15 cellular contexts compared by ENCODE assay signal in the genomic region with DNA sequence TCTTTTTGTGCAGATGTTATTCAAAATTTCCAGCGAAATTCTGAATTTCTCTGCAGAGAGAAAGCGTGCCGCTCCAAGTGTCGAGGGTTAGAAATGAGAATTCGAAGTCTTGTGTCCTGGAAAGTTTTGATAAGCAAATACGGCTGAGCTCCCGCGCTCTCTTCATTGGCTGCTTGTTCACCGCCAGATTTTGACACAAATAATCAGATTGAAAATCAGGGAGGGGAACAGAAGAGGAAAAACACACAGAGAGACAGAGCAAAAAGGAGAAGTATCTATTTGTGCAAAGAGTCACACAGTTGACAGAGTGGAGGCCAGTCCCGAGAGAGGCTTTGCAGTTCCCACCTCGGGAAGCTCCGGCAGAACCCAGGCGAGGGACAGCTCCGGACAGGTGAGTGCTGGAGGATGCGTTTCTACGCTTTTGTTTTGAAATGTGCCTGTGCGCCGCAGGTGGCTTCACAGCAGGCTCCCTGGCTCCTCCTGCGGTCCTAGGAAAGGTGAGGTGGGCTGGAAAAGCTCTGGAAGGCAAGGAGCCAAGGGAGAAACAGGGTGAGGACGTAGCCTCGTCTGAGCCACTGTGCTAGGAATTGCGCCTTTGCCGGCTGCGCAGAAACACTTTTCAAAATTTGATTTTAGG. TPM values are rescaled to one million over a fixed set of nuclear protein-coding genes. Genes with fewer than 3 reads are reported as not detected.
A peak's percentile ranks its signal among the peaks of the same experiment; 100 is the strongest.
DNase-seq lines count a peak whose midpoint lies in the region; ATAC-seq and TF ChIP-seq lines count a peak whose summit lies in the region.
"Had no signal": no experiment of that assay in that cellular context is flagged by ENCODE, and none has a peak within 500 bp of the region (broad histone marks: within the 10 kb centered on the region; RNA-seq: fewer than 3 reads in every experiment).

TSS of gene GFI1B (plus strand) at position 244 of the 637 bp plus-strand sequence. CDS start 7,985 bp downstream, outside the sequence.

- H2AFZ ChIP-seq in GM23338 (0 out of 2 replicates have a peak within 1 kb of the TSS, but pooled peaks have one; percentile 64), OCI-LY3 (ENCODE audit: low read depth, low read length) (0 out of 2 replicates have a peak within 1 kb of the TSS, but pooled peaks have one; percentile 40)

- peaks cover 15% of the 10 kb centered on the region for H3K4me1 Mint-ChIP-seq in GM23338
- peaks cover 2% of the 10 kb centered on the region for H3K4me1 Mint-ChIP-seq in activated CD8-positive, alpha-beta T cell treated with anti-CD3 and anti-CD28 coated beads for 36 hours (ENCODE audit: low read depth)

- no peaks in the 10 kb centered on the region; the same call in 2 of the 3 replicates for H3K9me3 Mint-ChIP-seq in GM23338
- H3K9me3 Mint-ChIP-seq in activated CD8-positive, alpha-beta T cell treated with anti-CD3 and anti-CD28 coated beads for 36 hours: no peaks in the 10 kb centered on the region

- H3K9me3 ChIP-seq in OCI-LY3 (ENCODE audit: insufficient read depth, low read length) (no peaks in the 10 kb centered on the region), colonic mucosa (no peaks in the 10 kb centered on the region)
- H3K9me3 ChIP-seq: gastroesophageal sphincter, right atrium auricular region, tibial artery had no signal

- H3F3A ChIP-seq in GM23338 (replicated peaks; ENCODE audit: low read depth): no peaks in the 10 kb centered on the region

- H3K36me3 Mint-ChIP-seq in GM23338 (ENCODE audit: low read depth): no peaks in the 10 kb centered on the region
- H3K36me3 Mint-ChIP-seq in activated CD8-positive, alpha-beta T cell treated with anti-CD3 and anti-CD28 coated beads for 36 hours (ENCODE audit: low read depth): no peaks in the 10 kb centered on the region

- no peaks in the 10 kb centered on the region for H3K9me2 ChIP-seq in GM23338 (ENCODE audit: insufficient read depth)

- peaks cover 18% of the 10 kb centered on the region for H3K27me3 ChIP-seq in GM23338 (ENCODE audit: insufficient read depth)
- H3K27me3 ChIP-seq in OCI-LY3 (ENCODE audit: low read depth, low read length): peaks cover 37% of the 10 kb centered on the region
- H3K27me3 ChIP-seq in colonic mucosa: peaks cover 20% of the 10 kb centered on the region

- ATAC-seq in GM23338: peak; percentile 79
- no peak for ATAC-seq in activated CD8-positive, alpha-beta T cell treated with anti-CD3 and anti-CD28 coated beads for 36 hours
- ATAC-seq in HG02678 (IDR thresholded peaks at IDR 0.05; ENCODE audit: unreplicated experiment): no peak

- intact Hi-C loops in activated CD8-positive, alpha-beta T cell treated with anti-CD3 and anti-CD28 coated beads for 36 hours (cut with micrococcal nuclease): no loop called here
- intact Hi-C loops in colonic mucosa (cut with DNase I): loop anchor here (10.0 kb wide), 2 partner anchors 174 to 474 kb away; no protein-coding TSS in a partner anchor

- H3K36me3 ChIP-seq in GM23338 (ENCODE audit: insufficient read depth) (no peaks in the 10 kb centered on the region), OCI-LY3 (replicated peaks; ENCODE audit: low read depth, low read length) (no peaks in the 10 kb centered on the region), colonic mucosa (no peaks in the 10 kb centered on the region)
- H3K36me3 ChIP-seq: gastroesophageal sphincter, right atrium auricular region, tibial artery had no signal

- peak within 1 kb of the TSS; percentile 80 for H3K4me2 ChIP-seq in GM23338
- peak within 1 kb of the TSS; percentile 76 for H3K4me2 ChIP-seq in OCI-LY3 (ENCODE audit: low read length)

- CTCF ChIA-PET in activated CD8-positive, alpha-beta T cell treated with anti-CD3 and anti-CD28 coated beads for 36 hours (lab: Charles Lee): interaction anchor here (0.9 to 2.1 kb wide), 15 partner anchors 9 to 166 kb away, joined by 3 to 10 read pairs (median 4); partner anchors contain the start of gene TSC1

- peak within 1 kb of the TSS; percentile 61 for H3K4me3 Mint-ChIP-seq in GM23338
- H3K4me3 Mint-ChIP-seq in activated CD8-positive, alpha-beta T cell treated with anti-CD3 and anti-CD28 coated beads for 36 hours: no peak within 1 kb of the TSS

- DNase-seq in AML-193 (lab: John Stamatoyannopoulos, UW): peak; percentile 7 to 15
- DNase-seq in GM23338 (ENCODE audit: low spot score): peak; percentile 75
- peak; percentile 48 for DNase-seq in left kidney (ENCODE audit: low read depth, low spot score)
- DNase-seq in activated CD4-positive, alpha-beta T cell treated with anti-CD3 and anti-CD28 coated beads, Interleukin-2, amount 50 U/mL, for 4 hours: no peak
- no peak for DNase-seq in activated CD8-positive, alpha-beta T cell treated with anti-CD3 and anti-CD28 coated beads for 36 hours
- DNase-seq in colonic mucosa: no peak
- DNase-seq: dorsolateral prefrontal cortex, NCI-H226, tibial artery had no signal

- POLR2A ChIA-PET in activated CD8-positive, alpha-beta T cell treated with anti-CD3 and anti-CD28 coated beads for 36 hours (lab: Charles Lee): no interaction called here

- H4K20me1 ChIP-seq in GM23338 (replicated peaks; ENCODE audit: insufficient read depth) (0 out of 2 replicates have a peak, but pooled peaks cover 3% of the 10 kb centered on the region), OCI-LY3 (ENCODE audit: insufficient read depth, low read length) (no peaks in the 10 kb centered on the region)

- no peak for TF ChIP-seq CTCF in GM23338 (conservative IDR thresholded peaks at IDR 0.05; ENCODE audit: low read depth in 2 of 2)
- TF ChIP-seq CTCF in OCI-LY3 (IDR thresholded peaks at IDR 0.05; ENCODE audit: low read depth, low read length): no peak
- TF ChIP-seq CTCF in activated CD8-positive, alpha-beta T cell treated with anti-CD3 and anti-CD28 coated beads for 36 hours (IDR thresholded peaks at IDR 0.05): no peak
- TF ChIP-seq CTCF in colonic mucosa (IDR thresholded peaks at IDR 0.05): no peak

- H3K4me3 ChIP-seq in GM23338 (peak within 1 kb of the TSS; percentile 46), OCI-LY3 (ENCODE audit: low read length) (peak within 1 kb of the TSS; percentile 64), colonic mucosa (no peak within 1 kb of the TSS)
- H3K4me3 ChIP-seq: gastroesophageal sphincter, right atrium auricular region, tibial artery had no signal

- no peaks in the 10 kb centered on the region for H3K79me2 ChIP-seq in GM23338 (replicated peaks; ENCODE audit: insufficient read depth)
- H3K79me2 ChIP-seq in OCI-LY3 (ENCODE audit: low read length): no peaks in the 10 kb centered on the region

- no peak within 1 kb of the TSS for H3K27ac Mint-ChIP-seq in GM23338
- H3K27ac Mint-ChIP-seq in activated CD8-positive, alpha-beta T cell treated with anti-CD3 and anti-CD28 coated beads for 36 hours: no peak within 1 kb of the TSS

- H3K4me1 ChIP-seq in GM23338 (ENCODE audit: insufficient read depth): peaks cover 11% of the 10 kb centered on the region; the same call in 1 of the 2 replicates
- peaks cover 27% of the 10 kb centered on the region for H3K4me1 ChIP-seq in OCI-LY3 (ENCODE audit: low read length)
- no peaks in the 10 kb centered on the region for H3K4me1 ChIP-seq in colonic mucosa
- H3K4me1 ChIP-seq: gastroesophageal sphincter, right atrium auricular region, tibial artery had no signal

- no peak within 1 kb of the TSS for H3K27ac ChIP-seq in GM23338 (ENCODE audit: low read depth)
- H3K27ac ChIP-seq in OCI-LY3 (ENCODE audit: low read length): no peak within 1 kb of the TSS
- no peak within 1 kb of the TSS for H3K27ac ChIP-seq in colonic mucosa
- H3K27ac ChIP-seq: dorsolateral prefrontal cortex, gastroesophageal sphincter, right atrium auricular region, tibial artery had no signal

- H3K9ac ChIP-seq in OCI-LY3 (ENCODE audit: low read length) (no peak within 1 kb of the TSS), colonic mucosa (ENCODE audit: low read depth in 2 of 2, low read length in 2 of 2) (peak within 1 kb of the TSS in 1 of 2 donors; percentile 8)

- peaks cover 25% of the 10 kb centered on the region for H3K27me3 Mint-ChIP-seq in GM23338 (ENCODE audit: insufficient read depth, low read depth, poor library complexity)
- peaks cover 40% of the 10 kb centered on the region for H3K27me3 Mint-ChIP-seq in activated CD8-positive, alpha-beta T cell treated with anti-CD3 and anti-CD28 coated beads for 36 hours

RNA-seq across cellular contexts. Expression of gene GFI1B, which starts in this region (rescaled TPM):
- total RNA-seq in GM23338 (2014; rRNA removed; shearing (Covaris generic)): 0.38 and 1.0 TPM in 2 replicates
- 0.28 TPM in 1 of 2 replicates, not detected in the other for polyA plus RNA-seq in GM23338 (2016; fragmentation: Nextera tagmentation; extraction: Ambion mirVana)
- total RNA-seq in activated CD8-positive, alpha-beta T cell treated with anti-CD3 and anti-CD28 coated beads for 36 hours: not detected
- total RNA-seq in colonic mucosa: 1 to 10 TPM; 1.1 to 1.3 TPM
- total RNA-seq: gastroesophageal sphincter, HT1080, lung microvascular endothelial cell had no signal

Comparison
In these comparisons a context has a peak if more than half of its experiments do, and no peak if none do; other contexts are left out.
1. DNase-seq: peak in AML-193 (2 of 2), GM23338 (single experiment) and left kidney (single experiment); none in activated CD4-positive, alpha-beta T cell treated with anti-CD3 and anti-CD28 coated beads, Interleukin-2, amount 50 U/mL, for 4 hours (0 of 2), activated CD8-positive, alpha-beta T cell treated with anti-CD3 and anti-CD28 coated beads for 36 hours (single experiment) and colonic mucosa (single experiment).